11 cellular contexts compared by ENCODE assay signal in the genomic region with DNA sequence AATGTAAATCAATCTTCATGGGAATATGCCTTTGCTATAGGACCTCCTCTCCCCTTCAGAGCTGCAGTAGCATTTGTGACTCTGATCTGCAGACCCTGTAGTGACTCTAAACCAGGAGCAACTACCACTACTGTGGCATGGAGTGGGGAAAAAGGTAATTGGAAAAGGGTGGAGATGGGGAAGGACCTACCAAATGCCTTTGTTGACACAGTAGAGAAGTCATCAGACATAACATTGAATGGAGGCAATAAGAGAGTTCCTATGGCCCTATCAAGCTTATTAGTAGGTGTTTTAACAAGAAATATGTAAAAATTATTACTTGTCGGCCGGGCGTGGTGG. TPM values are rescaled to one million over a fixed set of nuclear protein-coding genes. Genes with fewer than 3 reads are reported as not detected.
DNase-seq lines count a peak whose midpoint lies in the region; ATAC-seq and TF ChIP-seq lines count a peak whose summit lies in the region.
"Had no signal": no experiment of that assay in that cellular context is flagged by ENCODE, and none has a peak within 500 bp of the region (broad histone marks: within the 10 kb centered on the region; RNA-seq: fewer than 3 reads in every experiment).

No MANE protein-coding gene starts in this region.

- H3K27me3 ChIP-seq in ACC112 (ENCODE audit: insufficient read depth, low read length), result no peaks in the 10 kb centered on the region
- H3K27me3 ChIP-seq: pancreas had no signal

- H2AFZ ChIP-seq in ACC112 (ENCODE audit: low read length, unreplicated experiment), result no peak overlapping the region

- H3K4me3 Mint-ChIP-seq in HFFc6, result no peak overlapping the region
- peak overlapping the region; percentile 66 for H3K4me3 Mint-ChIP-seq in natural killer cell treated with Interleukin-12 subunit alpha and Interleukin-12 subunit beta and Interleukin-15 and Interleukin-18, amount 100 ng/mL, for 72 hours

- peak overlapping the region; percentile 54 for H3K27ac ChIP-seq in ACC112 (ENCODE audit: low read depth, low read length)
- peak overlapping the region; percentile 78 for H3K27ac ChIP-seq in cingulate gyrus (ENCODE audit: low read depth, low read length)

- peaks cover 21% of the 10 kb centered on the region for H3K79me2 ChIP-seq in ACC112 (ENCODE audit: control insufficient read depth, insufficient read depth, low read length, unreplicated experiment)

- peak overlapping the region; percentile 10 for H3K27ac Mint-ChIP-seq in HFFc6
- H3K27ac Mint-ChIP-seq in natural killer cell treated with Interleukin-12 subunit alpha and Interleukin-12 subunit beta and Interleukin-15 and Interleukin-18, amount 100 ng/mL, for 72 hours, result peak overlapping the region; percentile 55 to 93

- peaks cover 11% of the 10 kb centered on the region for H3K9me3 Mint-ChIP-seq in HFFc6
- H3K9me3 Mint-ChIP-seq in natural killer cell treated with Interleukin-12 subunit alpha and Interleukin-12 subunit beta and Interleukin-15 and Interleukin-18, amount 100 ng/mL, for 72 hours, result no peaks in the 10 kb centered on the region

- no peak for DNase-seq in HFFc6
- no peak for DNase-seq in natural killer cell treated with Interleukin-12 subunit alpha and Interleukin-12 subunit beta and Interleukin-15 and Interleukin-18, amount 100 ng/mL, for 72 hours (ENCODE audit: low spot score)
- no peak for DNase-seq in NCI-H2107 (lab: John Stamatoyannopoulos, UW)
- DNase-seq: NCI-H2029 treated with DMSO at 0.1 percent for 48 hours, pancreas had no signal

- no peak overlapping the region for H3K4me3 ChIP-seq in ACC112 (ENCODE audit: low read depth, low read length)
- H3K4me3 ChIP-seq: GM12878, pancreas had no signal

- peaks cover 31% of the 10 kb centered on the region for H3K4me1 ChIP-seq in ACC112 (ENCODE audit: control insufficient read depth, insufficient read depth, low read length, unreplicated experiment)

- no peaks in the 10 kb centered on the region for H3K36me3 ChIP-seq in ACC112 (ENCODE audit: insufficient read depth, low read length)
- H3K36me3 ChIP-seq: pancreas had no signal

- H3K27me3 Mint-ChIP-seq in HFFc6 (ENCODE audit: insufficient read depth), result peaks cover 7% of the 10 kb centered on the region
- H3K27me3 Mint-ChIP-seq in natural killer cell treated with Interleukin-12 subunit alpha and Interleukin-12 subunit beta and Interleukin-15 and Interleukin-18, amount 100 ng/mL, for 72 hours, result no peaks in the 10 kb centered on the region

- ATAC-seq in natural killer cell treated with Interleukin-12 subunit alpha and Interleukin-12 subunit beta and Interleukin-15 and Interleukin-18, amount 100 ng/mL, for 72 hours, result no peak
- no peak for ATAC-seq in GM19397 (IDR thresholded peaks at IDR 0.05; ENCODE audit: unreplicated experiment)
- ATAC-seq in HG03135 (IDR thresholded peaks at IDR 0.05; ENCODE audit: unreplicated experiment), result no peak
- ATAC-seq in GM18520 (IDR thresholded peaks at IDR 0.05; ENCODE audit: unreplicated experiment), result no peak
- ATAC-seq: GM12878, pancreas had no signal

- peaks cover 18% of the 10 kb centered on the region for H3K36me3 Mint-ChIP-seq in HFFc6 (ENCODE audit: low read depth)
- H3K36me3 Mint-ChIP-seq in natural killer cell treated with Interleukin-12 subunit alpha and Interleukin-12 subunit beta and Interleukin-15 and Interleukin-18, amount 100 ng/mL, for 72 hours, result peaks cover 6% of the 10 kb centered on the region

- no peak for TF ChIP-seq CTCF in HFFc6 (IDR thresholded peaks at IDR 0.05)

- H3K4me1 Mint-ChIP-seq in HFFc6 (ENCODE audit: low read depth), result peaks cover 62% of the 10 kb centered on the region
- H3K4me1 Mint-ChIP-seq in natural killer cell treated with Interleukin-12 subunit alpha and Interleukin-12 subunit beta and Interleukin-15 and Interleukin-18, amount 100 ng/mL, for 72 hours (ENCODE audit: low read depth in 2 of 2), result peaks cover 36 to 43% of the 10 kb centered on the region in 2 donors

RNA-seq across cellular contexts. Expression of gene HSPA1A, which starts 4.7 kb away (rescaled TPM):
- 100 to 1,000 TPM in 1 of 6 experiments, 10 to 100 TPM in 5; 78.5 to 102 (median 84.7) TPM for total RNA-seq in HFFc6 (2021; fragmentation: NEBNext Ultra II Directional; extraction: Animal tissue kit (Norgen Biotek cat#: 25700))
- 100 to 1,000 TPM; 160 to 262 TPM for total RNA-seq in natural killer cell treated with Interleukin-12 subunit alpha and Interleukin-12 subunit beta and Interleukin-15 and Interleukin-18, amount 100 ng/mL, for 72 hours

RNA-seq across cellular contexts. Expression of gene HSPA1L, which starts 4.9 kb away (rescaled TPM):
- 1 to 10 TPM; 1.2 to 1.9 (median 1.6) TPM for total RNA-seq in HFFc6 (2021; fragmentation: NEBNext Ultra II Directional; extraction: Animal tissue kit (Norgen Biotek cat#: 25700))
- total RNA-seq in natural killer cell treated with Interleukin-12 subunit alpha and Interleukin-12 subunit beta and Interleukin-15 and Interleukin-18, amount 100 ng/mL, for 72 hours, result 1 to 10 TPM; 1.7 to 4.1 TPM

RNA-seq across cellular contexts. Expression of gene HSPA1B, which starts 7.5 kb away (rescaled TPM):
- 100 to 1,000 TPM in 2 of 6 experiments, 10 to 100 TPM in 4; 95.5 to 116 (median 98.9) TPM for total RNA-seq in HFFc6 (2021; fragmentation: NEBNext Ultra II Directional; extraction: Animal tissue kit (Norgen Biotek cat#: 25700))
- total RNA-seq in natural killer cell treated with Interleukin-12 subunit alpha and Interleukin-12 subunit beta and Interleukin-15 and Interleukin-18, amount 100 ng/mL, for 72 hours, result 100 to 1,000 TPM; 107 to 113 TPM

RNA-seq across cellular contexts. Expression of gene LSM2, which starts 13.3 kb away (rescaled TPM):
- 10 to 100 TPM; 31.8 to 48.5 (median 43.4) TPM for total RNA-seq in HFFc6 (2021; fragmentation: NEBNext Ultra II Directional; extraction: Animal tissue kit (Norgen Biotek cat#: 25700))
- 100 to 1,000 TPM in 1 of 2 donors, 10 to 100 TPM in 1; 94.6 to 113 TPM for total RNA-seq in natural killer cell treated with Interleukin-12 subunit alpha and Interleukin-12 subunit beta and Interleukin-15 and Interleukin-18, amount 100 ng/mL, for 72 hours

RNA-seq across cellular contexts. Expression of gene VARS1, which starts 24.5 kb away (rescaled TPM):
- 100 to 1,000 TPM; 117 to 144 (median 127) TPM for total RNA-seq in HFFc6 (2021; fragmentation: NEBNext Ultra II Directional; extraction: Animal tissue kit (Norgen Biotek cat#: 25700))
- total RNA-seq in natural killer cell treated with Interleukin-12 subunit alpha and Interleukin-12 subunit beta and Interleukin-15 and Interleukin-18, amount 100 ng/mL, for 72 hours, result 100 to 1,000 TPM in 1 of 2 donors, 10 to 100 TPM in 1; 90.7 to 226 TPM
